13 cellular contexts compared by ENCODE assay signal in genomic region chr17:5035356-5035755, GRCh38. TPM values are rescaled to one million over a fixed set of nuclear protein-coding genes. Genes with fewer than 3 reads are reported as not detected.
DNase-seq lines count a peak whose midpoint lies in the region; ATAC-seq and TF ChIP-seq lines count a peak whose summit lies in the region.
"Had no signal": no experiment of that assay in that cellular context is flagged by ENCODE, and none has a peak within 500 bp of the region (broad histone marks: within the 10 kb centered on the region; RNA-seq: fewer than 3 reads in every experiment).

Gene SLC52A1 (minus strand): TSS chr17:5035426. CDS start chr17:5034606, 820 bp downstream.

- intact Hi-C loops in thyroid gland (cut with DNase I): no loop called here

- no peak within 1 kb of the TSS for H3K27ac ChIP-seq in thyroid gland

- H3K4me1 Mint-ChIP-seq in activated naive CD8-positive, alpha-beta T cell treated with anti-CD3 and anti-CD28 coated beads, Interleukin-2, amount 10 ng/mL, durations not matched to agents 7 days and 5 days: peaks cover 14% of the 10 kb centered on the region

- 1 to 5% methylated on average over 12 to 14 of the region's 26 CpGs for WGBS in thyroid gland, 2 donors

- H3K4me3 Mint-ChIP-seq in activated naive CD8-positive, alpha-beta T cell treated with anti-CD3 and anti-CD28 coated beads, Interleukin-2, amount 10 ng/mL, durations not matched to agents 7 days and 5 days: peak within 1 kb of the TSS; percentile 19

- no peak within 1 kb of the TSS for H3K27ac Mint-ChIP-seq in activated naive CD8-positive, alpha-beta T cell treated with anti-CD3 and anti-CD28 coated beads, Interleukin-2, amount 10 ng/mL, durations not matched to agents 7 days and 5 days

- POLR2A ChIA-PET in activated naive CD8-positive, alpha-beta T cell treated with anti-CD3 and anti-CD28 coated beads, Interleukin-2, amount 10 ng/mL, durations not matched to agents 7 days and 5 days (lab: Charles Lee): interaction anchor here (0.6 to 1.1 kb wide), 3 partner anchors 18 to 663 kb away, joined by 3 to 4 read pairs (median 3); no protein-coding TSS in a partner anchor

- DNase-seq in NCI-H748 (lab: John Stamatoyannopoulos, UW; ENCODE audit: unreplicated experiment) (peak; percentile 73), NCI-H748 treated with DMSO at 0.1 percent for 48 hours (lab: John Stamatoyannopoulos, UW) (no peak), iPS-NIHi7 (ENCODE audit: extremely low spot score) (peak; percentile 42), thyroid gland (peak; percentile 29 to 35), GM19238 (ENCODE audit: insufficient read length, low spot score) (no peak), NCI-H510A (lab: John Stamatoyannopoulos, UW) (no peak)
- no peak for DNase-seq in activated naive CD8-positive, alpha-beta T cell treated with anti-CD3 and anti-CD28 coated beads, Interleukin-2, amount 10 ng/mL, durations not matched to agents 7 days and 5 days
- DNase-seq: activated CD4-positive, alpha-beta T cell treated with anti-CD3 and anti-CD28 coated beads for 1 hour; AML-193; glutamatergic neuron; occipital lobe; PC-3 had no signal

- H3K36me3 ChIP-seq in thyroid gland: no peaks in the 10 kb centered on the region

- TF ChIP-seq CTCF in thyroid gland (IDR thresholded peaks at IDR 0.05): no peak

- peaks cover 7% of the 10 kb centered on the region for H3K27me3 Mint-ChIP-seq in activated naive CD8-positive, alpha-beta T cell treated with anti-CD3 and anti-CD28 coated beads, Interleukin-2, amount 10 ng/mL, durations not matched to agents 7 days and 5 days

- no peak for ATAC-seq in activated naive CD8-positive, alpha-beta T cell treated with anti-CD3 and anti-CD28 coated beads, Interleukin-2, amount 10 ng/mL, durations not matched to agents 7 days and 5 days (ENCODE audit: low read depth)
- ATAC-seq in GM21360 (IDR thresholded peaks at IDR 0.05; ENCODE audit: unreplicated experiment): no peak
- ATAC-seq: PC-3 had no signal

- no peak within 1 kb of the TSS for H3K4me3 ChIP-seq in thyroid gland (replicated peaks in 1 of 3)

- no peaks in the 10 kb centered on the region for H3K27me3 ChIP-seq in thyroid gland

- no peaks in the 10 kb centered on the region for H3K9me3 ChIP-seq in thyroid gland

- peaks cover 6% of the 10 kb centered on the region for H3K36me3 Mint-ChIP-seq in activated naive CD8-positive, alpha-beta T cell treated with anti-CD3 and anti-CD28 coated beads, Interleukin-2, amount 10 ng/mL, durations not matched to agents 7 days and 5 days

- H3K4me1 ChIP-seq in thyroid gland: peaks cover 4 to 5% of the 10 kb centered on the region in 2 donors

- no peak for TF ChIP-seq POLR2A in thyroid gland (IDR thresholded peaks at IDR 0.05)

- H3K9me3 Mint-ChIP-seq in activated naive CD8-positive, alpha-beta T cell treated with anti-CD3 and anti-CD28 coated beads, Interleukin-2, amount 10 ng/mL, durations not matched to agents 7 days and 5 days: no peaks in the 10 kb centered on the region

RNA-seq across cellular contexts. Expression of gene SLC52A1, which starts in this region (rescaled TPM):
- 1 to 10 TPM in 1 of 2 experiments, under 1 TPM in 1; 0.85 to 1.4 TPM for total RNA-seq in activated naive CD8-positive, alpha-beta T cell treated with anti-CD3 and anti-CD28 coated beads, Interleukin-2, amount 10 ng/mL, durations not matched to agents 7 days and 5 days
- total RNA-seq in thyroid gland: under 1 TPM in 1 of 4 donors, not detected in 3; 0.11 TPM
- total RNA-seq: occipital lobe, PC-3 had no signal

Comparison
In these comparisons a context has a peak if more than half of its experiments do, and no peak if none do; other contexts are left out.
1. DNase-seq: peak in NCI-H748 (single experiment) and iPS-NIHi7 (single experiment); none in NCI-H748 treated with DMSO at 0.1 percent for 48 hours (single experiment), activated naive CD8-positive, alpha-beta T cell treated with anti-CD3 and anti-CD28 coated beads, Interleukin-2, amount 10 ng/mL, durations not matched to agents 7 days and 5 days (single experiment), GM19238 (single experiment) and NCI-H510A (single experiment).
2. Peak in DNase-seq in thyroid gland; RNA of the gene not detected or under 1 TPM.